Comparison of ENCODE assay signal across 10 cellular contexts in genomic region chr9:136566899-136567298, GRCh38. TPM values are rescaled to one million over a fixed set of nuclear protein-coding genes. Genes with fewer than 3 reads are reported as not detected.
DNase-seq lines count a peak whose midpoint lies in the region; ATAC-seq, FAIRE-seq and TF ChIP-seq lines count a peak whose summit lies in the region.
"Had no signal": no experiment of that assay in that cellular context is flagged by ENCODE, and none has a peak within 500 bp of the region (broad histone marks: within the 10 kb centered on the region; RNA-seq: fewer than 3 reads in every experiment).

No MANE protein-coding gene starts in this region.

- CTCF ChIA-PET in endothelial cell of umbilical vein (lab: Charles Lee) = no interaction called here
- CTCF ChIA-PET in CD4-positive, alpha-beta T cell (lab: Charles Lee) = no interaction called here

- H3K4me3 Mint-ChIP-seq in CD4-positive, alpha-beta T cell = no peak overlapping the region

- no peaks in the 10 kb centered on the region for H3K9me3 Mint-ChIP-seq in CD4-positive, alpha-beta T cell

- intact Hi-C loops in endothelial cell of umbilical vein (cut with micrococcal nuclease) (loop anchor here (5.0 kb wide), 1 partner anchor 35 kb away; no protein-coding TSS in a partner anchor), stomach (cut with DNase I; ENCODE audit: low total_unique reads) (no loop called here)
- intact Hi-C loops in CD4-positive, alpha-beta T cell (cut with DNase I, micrococcal nuclease) = no loop called here

- H4K20me1 ChIP-seq in endothelial cell of umbilical vein (replicated peaks; ENCODE audit: control insufficient read depth, extremely low read depth, insufficient read depth, low read length) = no peaks in the 10 kb centered on the region

- peaks cover 12% of the 10 kb centered on the region for H3K27me3 ChIP-seq in NT2/D1 (ENCODE audit: insufficient read depth, insufficient read length)
- no peaks in the 10 kb centered on the region for H3K27me3 ChIP-seq in endothelial cell of umbilical vein (ENCODE audit: control insufficient read depth in 2 of 2, insufficient read depth in 2 of 2, low read length in 2 of 2)
- no peaks in the 10 kb centered on the region for H3K27me3 ChIP-seq in stomach
- H3K27me3 ChIP-seq in CD4-positive, alpha-beta T cell (ENCODE audit: control insufficient read depth, insufficient read depth, low read length) = no peaks in the 10 kb centered on the region

- no peaks in the 10 kb centered on the region for H3K79me2 ChIP-seq in endothelial cell of umbilical vein (ENCODE audit: control insufficient read depth, insufficient read depth, low read length)

- TF ChIP-seq CTCF in endothelial cell of umbilical vein (IDR thresholded peaks at IDR 0.05; ENCODE audit: extremely low read depth in 1 of 2, insufficient read depth in 1 of 2, low read depth in 1 of 2, low read length in 2 of 2) (no peak), stomach (IDR thresholded peaks at IDR 0.05) (no peak)
- no peak for TF ChIP-seq CTCF in CD4-positive, alpha-beta T cell (IDR thresholded peaks at IDR 0.05)

- no peaks in the 10 kb centered on the region for H3K4me1 Mint-ChIP-seq in CD4-positive, alpha-beta T cell (ENCODE audit: low read depth)

- H3K27ac ChIP-seq in endothelial cell of umbilical vein (ENCODE audit: insufficient read depth, low read depth, low read length) = no peak overlapping the region
- H3K27ac ChIP-seq in stomach = peak overlapping the region in 4 of 5 donors; percentile 57 to 81 (median 77)
- H3K27ac ChIP-seq in CD4-positive, alpha-beta T cell (ENCODE audit: low read depth, low read length) = no peak overlapping the region

- no peak overlapping the region for H3K4me2 ChIP-seq in endothelial cell of umbilical vein (ENCODE audit: insufficient read depth, low read length)

- dilution Hi-C loops in endothelial cell of umbilical vein (cut with MboI; ENCODE audit: extremely low pct_ligation_motif_present, low sequenced_read_pairs) = no loop called here

- no peak overlapping the region for H2AFZ ChIP-seq in endothelial cell of umbilical vein (ENCODE audit: low read depth, low read length)

- ATAC-seq in CD4-positive, alpha-beta T cell (ENCODE audit: poor library complexity) = no peak
- ATAC-seq in HG02970 (IDR thresholded peaks at IDR 0.05; ENCODE audit: low FRiP score, unreplicated experiment) (no peak), GM21529 (IDR thresholded peaks at IDR 0.05; ENCODE audit: unreplicated experiment) (no peak)

- no peak for DNase-seq in NT2/D1 (ENCODE audit: low read depth, low spot score)
- DNase-seq in endothelial cell of umbilical vein (ENCODE audit: low read depth, low spot score) = peak; percentile 65
- DNase-seq in lung microvascular endothelial cell (ENCODE audit: low read depth in 2 of 2) = peak; percentile 62 to 83
- peak; percentile 79 for DNase-seq in stomach
- DNase-seq in CD4-positive, alpha-beta T cell = no peak
- no peak for DNase-seq in islet precursor cell
- DNase-seq: T-helper 2 cell had no signal

- H3K36me3 ChIP-seq in NT2/D1 (ENCODE audit: insufficient read depth, insufficient read length, low read length) (peaks cover 22% of the 10 kb centered on the region), endothelial cell of umbilical vein (ENCODE audit: control insufficient read depth in 2 of 2, extremely low read depth in 1 of 2, insufficient read depth in 2 of 2, low read length in 2 of 2) (no peaks in the 10 kb centered on the region), stomach (no peaks in the 10 kb centered on the region)

- no peak overlapping the region for H3K4me3 ChIP-seq in NT2/D1 (ENCODE audit: insufficient read length, low read depth)
- H3K4me3 ChIP-seq in endothelial cell of umbilical vein (replicated peaks in 1 of 3; ENCODE audit: insufficient read depth in 1 of 3, low read depth in 1 of 3, low read length in 3 of 3) = no peak overlapping the region
- H3K4me3 ChIP-seq in stomach = no peak overlapping the region
- H3K4me3 ChIP-seq: smooth muscle cell had no signal

- H3K36me3 Mint-ChIP-seq in CD4-positive, alpha-beta T cell (ENCODE audit: low read depth) = no peaks in the 10 kb centered on the region

- POLR2A ChIA-PET in endothelial cell of umbilical vein (lab: Charles Lee) = no interaction called here
- POLR2A ChIA-PET in CD4-positive, alpha-beta T cell (lab: Charles Lee) = no interaction called here

- H3K9me1 ChIP-seq in endothelial cell of umbilical vein (replicated peaks; ENCODE audit: control insufficient read depth, extremely low read depth, insufficient read depth, low read length) = no peaks in the 10 kb centered on the region

- H3K9me3 ChIP-seq in NT2/D1 (ENCODE audit: insufficient read depth, low read length) (peaks cover 5% of the 10 kb centered on the region; the same call in 1 of the 2 replicates), endothelial cell of umbilical vein (replicated peaks; ENCODE audit: control insufficient read depth, insufficient read depth, low read length) (no peaks in the 10 kb centered on the region), stomach (no peaks in the 10 kb centered on the region)
- no peaks in the 10 kb centered on the region for H3K9me3 ChIP-seq in CD4-positive, alpha-beta T cell (ENCODE audit: control insufficient read depth, low read length)

- peak; percentile 62 for FAIRE-seq in endothelial cell of umbilical vein (lab: Jason Lieb, UNC)

- no peaks in the 10 kb centered on the region for H3K27me3 Mint-ChIP-seq in CD4-positive, alpha-beta T cell

- peak overlapping the region; percentile 43 for H3K9ac ChIP-seq in NT2/D1 (ENCODE audit: insufficient read length, low read depth)
- H3K9ac ChIP-seq in endothelial cell of umbilical vein (replicated peaks; ENCODE audit: extremely low read depth, insufficient read depth, low read length) = no peak overlapping the region

- no peak for TF ChIP-seq POLR2A in endothelial cell of umbilical vein (IDR thresholded peaks at IDR 0.05; ENCODE audit: low read depth, low read length)
- no peak for TF ChIP-seq POLR2A in stomach (IDR thresholded peaks at IDR 0.05)

- H3K4me1 ChIP-seq in NT2/D1 (ENCODE audit: insufficient read depth, insufficient read length) (peaks cover 71% of the 10 kb centered on the region), endothelial cell of umbilical vein (ENCODE audit: control insufficient read depth, extremely low read depth, insufficient read depth, low read length) (peaks cover 12% of the 10 kb centered on the region), stomach (peaks cover 41 to 69% (median 68%) of the 10 kb centered on the region in 4 donors)

- H3K27ac Mint-ChIP-seq in CD4-positive, alpha-beta T cell = no peak overlapping the region

- BruUV-seq in endothelial cell of umbilical vein (replicated peaks; lab: Mats Ljungman, UMichigan) = no TSS peak

- 29 to 52% (median 45%) methylated on average over 12 to 14 of the region's 14 CpGs for WGBS in stomach, 5 donors

- no peak for TF ChIP-seq EP300 in stomach (IDR thresholded peaks at IDR 0.05)

TF ChIP-seq in endothelial cell of umbilical vein, 7 proteins besides CTCF, POLR2A, EP300 and RAD21:
- TF ChIP-seq GATA2 (IDR thresholded peaks at IDR 0.05; ENCODE audit: insufficient read depth, insufficient read length, low read depth, low read length) = no peak
- no peak for TF ChIP-seq MAX (IDR thresholded peaks at IDR 0.05; ENCODE audit: insufficient read depth, insufficient read length)
- TF ChIP-seq FOS (IDR thresholded peaks at IDR 0.05; ENCODE audit: borderline replicate concordance, insufficient read depth, low read length) = no peak
- TF ChIP-seq EZH2 (IDR thresholded peaks at IDR 0.05; ENCODE audit: borderline replicate concordance, low read depth, low read length, severe bottlenecking) = no peak
- no peak for TF ChIP-seq JUN (IDR thresholded peaks at IDR 0.05; ENCODE audit: borderline replicate concordance, insufficient read depth, insufficient read length, low read depth)
- no peak for TF ChIP-seq POLR2AphosphoS5 (IDR thresholded peaks at IDR 0.05; ENCODE audit: insufficient read depth, low read depth, low read length)
- no peak for TF ChIP-seq MYC (IDR thresholded peaks at IDR 0.05; ENCODE audit: low read depth, low read length)

RNA-seq across cellular contexts. Expression of gene NOTCH1, which starts 21.1 kb away (rescaled TPM):
- total RNA-seq in endothelial cell of umbilical vein (153 and 161 TPM in 2 replicates), lung microvascular endothelial cell (75.2 and 76.9 TPM in 2 replicates), stomach (100 to 1,000 TPM in 1 of 5 donors, 10 to 100 TPM in 4; 18.4 to 338 (median 62.5) TPM)
- polyA plus RNA-seq in endothelial cell of umbilical vein (27.0 and 31.7 TPM in 2 replicates), stomach (1 to 10 TPM; 1.4 to 7.9 (median 2.3) TPM)
- polyA plus RNA-seq in endothelial cell of umbilical vein (2011; cell fraction: cytosol; rRNA removed) = 22.4 and 26.2 TPM in 2 replicates
- polyA plus RNA-seq in endothelial cell of umbilical vein (2011; cell fraction: nucleus; rRNA removed) = 75.3 and 84.8 TPM in 2 replicates
- polyA plus RNA-seq in endothelial cell of umbilical vein (2012) = 33.7 and 50.3 TPM in 2 replicates
- polyA minus RNA-seq in endothelial cell of umbilical vein = 52.5 and 73.2 TPM in 2 replicates
- polyA minus RNA-seq in endothelial cell of umbilical vein (2011; cell fraction: cytosol; rRNA and poly(A)+ RNA removed) = 13.9 TPM
- 49.7 and 95.4 TPM in 2 replicates for polyA minus RNA-seq in endothelial cell of umbilical vein (2011; cell fraction: nucleus; rRNA and poly(A)+ RNA removed)
- total RNA-seq in CD4-positive, alpha-beta T cell = 10 to 100 TPM; 30.8 to 34.2 TPM

Comparison
In these comparisons a context has a peak if more than half of its experiments do, and no peak if none do; other contexts are left out.
1. DNase-seq: peak in endothelial cell of umbilical vein (single experiment), lung microvascular endothelial cell (2 of 2) and stomach (single experiment); none in NT2/D1 (single experiment), CD4-positive, alpha-beta T cell (0 of 10) and islet precursor cell (single experiment).
2. H3K27ac ChIP-seq: peak in stomach (4 of 5); none in endothelial cell of umbilical vein (single experiment) and CD4-positive, alpha-beta T cell (single experiment).